Comparison of ENCODE assay signal across 9 cellular contexts in the genomic region with DNA sequence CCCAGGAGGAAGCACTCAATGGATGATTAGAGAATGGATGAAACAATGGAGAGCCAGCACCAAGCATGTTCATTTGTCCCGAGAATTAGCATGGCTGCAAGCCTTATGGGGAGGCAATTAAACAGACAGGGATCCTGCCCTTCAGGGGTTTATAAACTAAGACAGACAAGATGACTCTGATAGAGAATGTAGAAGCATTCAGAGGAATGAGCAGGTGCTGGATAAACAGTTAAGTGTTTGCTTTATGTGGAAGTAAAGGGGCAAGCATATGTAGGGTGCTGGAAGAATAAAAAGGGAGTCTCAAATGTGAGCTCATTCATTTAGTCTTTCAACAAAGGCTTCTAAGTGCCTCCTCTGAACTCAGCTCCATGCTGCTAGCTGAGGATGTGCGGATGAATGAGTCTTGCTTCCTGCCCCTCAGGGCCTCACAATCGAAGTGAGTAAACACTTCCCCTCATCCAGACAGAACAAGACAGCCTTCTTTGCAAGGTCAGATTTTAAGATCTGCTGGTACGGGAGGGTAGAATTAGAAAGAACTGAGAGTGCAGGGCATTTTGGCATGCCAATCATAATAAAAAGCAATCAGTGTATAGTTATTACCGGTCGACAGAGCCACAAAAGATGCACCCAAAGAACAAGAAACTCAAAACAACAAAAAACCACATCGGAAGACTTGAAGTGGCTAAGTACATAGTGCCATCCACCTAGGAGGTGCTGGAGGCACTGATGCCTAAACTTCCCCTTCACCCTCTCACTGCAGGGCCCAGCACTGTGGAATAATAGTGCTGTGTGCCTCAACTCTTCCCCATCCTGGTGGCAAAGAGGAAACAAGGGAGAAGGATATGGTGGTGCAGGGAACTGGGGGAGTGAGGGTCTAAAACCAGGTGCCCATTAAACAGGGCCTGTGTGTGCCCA.
DNase-seq lines count a peak whose midpoint lies in the region; ATAC-seq and TF ChIP-seq lines count a peak whose summit lies in the region.
"Had no signal": no experiment of that assay in that cellular context is flagged by ENCODE, and none has a peak within 500 bp of the region (broad histone marks: within the 10 kb centered on the region; RNA-seq: fewer than 3 reads in every experiment).

No MANE protein-coding gene starts in this region.

- DNase-seq in DMS153 (lab: John Stamatoyannopoulos, UW) (peak; percentile 66), iPS-NIHi11 (ENCODE audit: low spot score) (no peak), occipital lobe (lab: John Stamatoyannopoulos, UW) (no peak)
- DNase-seq in stimulated activated CD8-positive, alpha-beta memory T cell treated with anti-CD3 and anti-CD28 coated beads, Interleukin-4, amount 100 ng/mL, for 48 hours: no peak
- DNase-seq in activated T-cell treated with anti-CD3 and anti-CD28 coated beads, Interleukin-2, amount 50 U/mL, for 4 hours: no peak

- ATAC-seq in GM19351 (IDR thresholded peaks at IDR 0.05; ENCODE audit: unreplicated experiment) (peak; percentile 93), HG03342 (IDR thresholded peaks at IDR 0.05; ENCODE audit: unreplicated experiment) (peak; percentile 93)
- no peak for ATAC-seq in activated T-cell treated with anti-CD3 and anti-CD28 coated beads, Interleukin-2, amount 50 U/mL, for 4 hours
- ATAC-seq: K562 had no signal

- H3K27ac Mint-ChIP-seq in brain: peak overlapping the region in 3 of 5 experiments; percentile 16 to 27 (median 25)

- peaks cover 53% of the 10 kb centered on the region for H3K4me1 Mint-ChIP-seq in brain
- no peaks in the 10 kb centered on the region for H3K4me1 Mint-ChIP-seq in activated T-cell treated with anti-CD3 and anti-CD28 coated beads, Interleukin-2, amount 50 U/mL, for 4 hours (ENCODE audit: low read depth)

- H3K9me3 Mint-ChIP-seq in brain: peaks cover 0 to 5% (median 0%) of the 10 kb centered on the region in 5 experiments
- no peaks in the 10 kb centered on the region for H3K9me3 Mint-ChIP-seq in activated T-cell treated with anti-CD3 and anti-CD28 coated beads, Interleukin-2, amount 50 U/mL, for 4 hours

- H3K4me3 Mint-ChIP-seq in brain: peak overlapping the region in 1 of 5 experiments; percentile 59
- H3K4me3 Mint-ChIP-seq in activated T-cell treated with anti-CD3 and anti-CD28 coated beads, Interleukin-2, amount 50 U/mL, for 4 hours: no peak overlapping the region

- H3K27me3 Mint-ChIP-seq in brain: peaks cover 3% of the 10 kb centered on the region
- H3K27me3 Mint-ChIP-seq in activated T-cell treated with anti-CD3 and anti-CD28 coated beads, Interleukin-2, amount 50 U/mL, for 4 hours (ENCODE audit: low read depth): peaks cover 6% of the 10 kb centered on the region

- TF ChIP-seq CTCF in brain (conservative IDR thresholded peaks at IDR 0.05): no peak

- H3K36me3 Mint-ChIP-seq in brain: no peaks in the 10 kb centered on the region
- H3K36me3 Mint-ChIP-seq in activated T-cell treated with anti-CD3 and anti-CD28 coated beads, Interleukin-2, amount 50 U/mL, for 4 hours (ENCODE audit: insufficient read depth): no peaks in the 10 kb centered on the region

Comparison
In these comparisons a context has a peak if more than half of its experiments do, and no peak if none do; other contexts are left out.
1. ATAC-seq: peak in GM19351 (single experiment) and HG03342 (single experiment); none in activated T-cell treated with anti-CD3 and anti-CD28 coated beads, Interleukin-2, amount 50 U/mL, for 4 hours (0 of 2).